8 cellular contexts compared by ENCODE assay signal in genomic region chr1:154747841-154748766, GRCh38.
DNase-seq lines count a peak whose midpoint lies in the region; ATAC-seq and TF ChIP-seq lines count a peak whose summit lies in the region.

No MANE protein-coding gene starts in this region.

- H3K27me3 ChIP-seq in OCI-LY1 (ENCODE audit: insufficient read depth, low read length), result no peaks in the 10 kb centered on the region
- H3K27me3 ChIP-seq in neutrophil, result peaks cover 7% of the 10 kb centered on the region
- H3K27me3 ChIP-seq in tibial nerve, result peaks cover 0 to 61% of the 10 kb centered on the region in 2 donors
- no peaks in the 10 kb centered on the region for H3K27me3 ChIP-seq in gastrocnemius medialis

- H3K79me2 ChIP-seq in OCI-LY1 (ENCODE audit: insufficient read depth, low read length), result no peaks in the 10 kb centered on the region

- in situ Hi-C loops in gastrocnemius medialis (cut with MboI; ENCODE audit: low sequenced_read_pairs in 4 of 4), result no loop called here

- H3F3A ChIP-seq in OCI-LY1 (ENCODE audit: insufficient read depth, low read length), result no peaks in the 10 kb centered on the region

- POLR2A ChIA-PET in activated naive CD8-positive, alpha-beta T cell treated with anti-CD3 and anti-CD28 coated beads, Interleukin-2, amount 10 ng/mL, durations not matched to agents 7 days and 5 days (lab: Charles Lee), result interaction anchor here (1.0 to 1.6 kb wide), 5 partner anchors 9 to 188 kb away, joined by 3 to 6 read pairs (median 4); partner anchors contain the start of gene PMVK

- H3K27ac ChIP-seq in OCI-LY1 (ENCODE audit: low read depth, low read length, poor library complexity, severe bottlenecking) (peak overlapping the region; percentile 10), neutrophil (peak overlapping the region; percentile 77), tibial nerve (no peak overlapping the region), gastrocnemius medialis (peak overlapping the region in 1 of 4 donors; percentile 32)

- H3K4me3 ChIP-seq in OCI-LY1 (ENCODE audit: low read depth, low read length, poor library complexity, severe bottlenecking), result no peak overlapping the region
- H3K4me3 ChIP-seq in neutrophil (ENCODE audit: low read depth in 1 of 2, low read length in 1 of 2), result peak overlapping the region; percentile 37 to 42
- no peak overlapping the region for H3K4me3 ChIP-seq in tibial nerve
- H3K4me3 ChIP-seq in gastrocnemius medialis, result no peak overlapping the region

- DNase-seq in activated naive CD8-positive, alpha-beta T cell treated with anti-CD3 and anti-CD28 coated beads, Interleukin-2, amount 10 ng/mL, durations not matched to agents 7 days and 5 days, result peak; percentile 64
- DNase-seq in tibial nerve (ENCODE audit: low spot score in 2 of 2) (no peak), gastrocnemius medialis (no peak), foreskin melanocyte (no peak)

- peaks cover 12% of the 10 kb centered on the region for H3K27me3 Mint-ChIP-seq in activated naive CD8-positive, alpha-beta T cell treated with anti-CD3 and anti-CD28 coated beads, Interleukin-2, amount 10 ng/mL, durations not matched to agents 7 days and 5 days

- peaks cover 41% of the 10 kb centered on the region; the same call in 1 of the 2 replicates for H3K36me3 ChIP-seq in OCI-LY1 (ENCODE audit: insufficient read depth, low read length)
- H3K36me3 ChIP-seq in neutrophil, result no peaks in the 10 kb centered on the region
- no peaks in the 10 kb centered on the region for H3K36me3 ChIP-seq in tibial nerve
- no peaks in the 10 kb centered on the region for H3K36me3 ChIP-seq in gastrocnemius medialis

- H3K9me3 Mint-ChIP-seq in activated naive CD8-positive, alpha-beta T cell treated with anti-CD3 and anti-CD28 coated beads, Interleukin-2, amount 10 ng/mL, durations not matched to agents 7 days and 5 days, result no peaks in the 10 kb centered on the region

- peak overlapping the region; percentile 92 for H3K27ac Mint-ChIP-seq in activated naive CD8-positive, alpha-beta T cell treated with anti-CD3 and anti-CD28 coated beads, Interleukin-2, amount 10 ng/mL, durations not matched to agents 7 days and 5 days

- H3K4me1 ChIP-seq in OCI-LY1 (ENCODE audit: insufficient read depth, low read length, severe bottlenecking), result peaks cover 13% of the 10 kb centered on the region
- H3K4me1 ChIP-seq in neutrophil (ENCODE audit: control insufficient read depth in 1 of 2, insufficient read depth in 1 of 2, low read depth in 1 of 2, low read length in 1 of 2), result peaks cover 27 to 34% of the 10 kb centered on the region in 2 experiments
- no peaks in the 10 kb centered on the region for H3K4me1 ChIP-seq in tibial nerve
- H3K4me1 ChIP-seq in gastrocnemius medialis, result peaks cover 13 to 15% of the 10 kb centered on the region in 2 donors

- no peaks in the 10 kb centered on the region for H3K9me3 ChIP-seq in OCI-LY1 (ENCODE audit: low read length)
- no peaks in the 10 kb centered on the region for H3K9me3 ChIP-seq in neutrophil
- no peaks in the 10 kb centered on the region for H3K9me3 ChIP-seq in tibial nerve
- no peaks in the 10 kb centered on the region for H3K9me3 ChIP-seq in gastrocnemius medialis

- H3K4me1 Mint-ChIP-seq in activated naive CD8-positive, alpha-beta T cell treated with anti-CD3 and anti-CD28 coated beads, Interleukin-2, amount 10 ng/mL, durations not matched to agents 7 days and 5 days, result peaks cover 59% of the 10 kb centered on the region

- H3K36me3 Mint-ChIP-seq in activated naive CD8-positive, alpha-beta T cell treated with anti-CD3 and anti-CD28 coated beads, Interleukin-2, amount 10 ng/mL, durations not matched to agents 7 days and 5 days, result no peaks in the 10 kb centered on the region

- WGBS in tibial nerve, 2 donors, result 32 to 44% methylated on average over 19 of the region's 19 CpGs

- ATAC-seq in GM18858 (IDR thresholded peaks at IDR 0.05; ENCODE audit: unreplicated experiment) (peak; percentile 68), HG02981 (IDR thresholded peaks at IDR 0.05; ENCODE audit: unreplicated experiment) (peak; percentile 78), gastrocnemius medialis (no peak)
- ATAC-seq in activated naive CD8-positive, alpha-beta T cell treated with anti-CD3 and anti-CD28 coated beads, Interleukin-2, amount 10 ng/mL, durations not matched to agents 7 days and 5 days (ENCODE audit: low read depth), result peak; percentile 86

- intact Hi-C loops in gastrocnemius medialis (cut with DNase I; ENCODE audit: low total_unique reads), result loop anchor here (10.0 kb wide), 1 partner anchor 183 kb away; the partner anchor contains the start of gene CHRNB2

- no peak overlapping the region; the same call in 1 of the 2 replicates for H3K9ac ChIP-seq in OCI-LY1 (ENCODE audit: low read length)

- H3K4me3 Mint-ChIP-seq in activated naive CD8-positive, alpha-beta T cell treated with anti-CD3 and anti-CD28 coated beads, Interleukin-2, amount 10 ng/mL, durations not matched to agents 7 days and 5 days, result peak overlapping the region; percentile 71

- no peak for TF ChIP-seq EP300 in tibial nerve (IDR thresholded peaks at IDR 0.05)

- no peak overlapping the region; the same call in 1 of the 2 replicates for H3K4me2 ChIP-seq in OCI-LY1 (ENCODE audit: low read length)

- H4K20me1 ChIP-seq in OCI-LY1 (ENCODE audit: insufficient read depth, low read length), result no peaks in the 10 kb centered on the region

- H2AFZ ChIP-seq in OCI-LY1 (ENCODE audit: low read length), result no peak overlapping the region

- no peaks in the 10 kb centered on the region for H3K9me2 ChIP-seq in OCI-LY1 (ENCODE audit: low read depth, low read length)

- TF ChIP-seq CTCF in OCI-LY1 (IDR thresholded peaks at IDR 0.05; ENCODE audit: low read length) (no peak), neutrophil (IDR thresholded peaks at IDR 0.05) (no peak), tibial nerve (IDR thresholded peaks at IDR 0.05) (no peak), gastrocnemius medialis (IDR thresholded peaks at IDR 0.05 in 4 of 5, conservative IDR thresholded peaks at IDR 0.05 in 1 of 5) (no peak)

- TF ChIP-seq POLR2A in tibial nerve (IDR thresholded peaks at IDR 0.05) (no peak), gastrocnemius medialis (IDR thresholded peaks at IDR 0.05) (no peak)

Comparison
In these comparisons a context has a peak if more than half of its experiments do, and no peak if none do; other contexts are left out.
1. ATAC-seq: peak in GM18858 (single experiment), HG02981 (single experiment) and activated naive CD8-positive, alpha-beta T cell treated with anti-CD3 and anti-CD28 coated beads, Interleukin-2, amount 10 ng/mL, durations not matched to agents 7 days and 5 days (single experiment); none in gastrocnemius medialis (0 of 2).
2. H3K27ac ChIP-seq: peak in OCI-LY1 (single experiment) and neutrophil (single experiment); none in tibial nerve (0 of 4).
3. H3K4me3 ChIP-seq: peak in neutrophil (2 of 2); none in OCI-LY1 (single experiment), tibial nerve (0 of 4) and gastrocnemius medialis (0 of 4).